In the genomic region with DNA sequence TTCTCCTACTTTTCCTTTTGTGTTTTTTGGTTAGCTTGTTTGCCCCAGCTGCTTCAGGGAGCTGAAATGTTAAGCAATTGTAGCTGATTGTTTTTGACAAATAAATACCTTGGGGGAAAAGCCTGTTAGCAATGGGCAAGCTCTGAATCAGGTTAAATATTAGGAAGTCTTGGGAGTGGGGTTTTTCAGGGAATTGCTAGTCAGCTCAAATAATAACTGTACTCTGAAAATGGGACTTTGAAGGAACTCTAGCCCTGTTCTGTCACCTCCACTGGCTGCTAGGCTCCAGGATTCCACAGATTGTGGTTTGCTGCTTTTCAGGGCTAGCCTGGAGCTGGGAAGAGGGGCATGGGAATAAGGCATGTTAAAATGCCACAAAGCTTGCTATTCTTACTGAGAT, we compare ENCODE assay signal across 9 cellular contexts. TPM values are rescaled to one million over a fixed set of nuclear protein-coding genes. Genes with fewer than 3 reads are reported as not detected.
DNase-seq lines count a peak whose midpoint lies in the region; ATAC-seq and TF ChIP-seq lines count a peak whose summit lies in the region.
"Had no signal": no experiment of that assay in that cellular context is flagged by ENCODE, and none has a peak within 500 bp of the region (broad histone marks: within the 10 kb centered on the region; RNA-seq: fewer than 3 reads in every experiment).

No MANE protein-coding gene starts in this region.

- CTCF ChIA-PET in activated naive CD4-positive, alpha-beta T cell treated with anti-CD3 and anti-CD28 coated beads for 36 hours (lab: Charles Lee): interaction anchor here (0.6 to 0.7 kb wide), 3 partner anchors 44 to 998 kb away, joined by 3 to 5 read pairs (median 3); no protein-coding TSS in a partner anchor

- H3K36me3 ChIP-seq in tibial nerve: no peaks in the 10 kb centered on the region

- H3K27me3 Mint-ChIP-seq in activated naive CD4-positive, alpha-beta T cell treated with anti-CD3 and anti-CD28 coated beads for 36 hours (ENCODE audit: low read depth): no peaks in the 10 kb centered on the region

- H3K27ac Mint-ChIP-seq in activated naive CD4-positive, alpha-beta T cell treated with anti-CD3 and anti-CD28 coated beads for 36 hours: peak overlapping the region; percentile 88

- no peaks in the 10 kb centered on the region for H3K9me3 ChIP-seq in tibial nerve

- H3K27me3 ChIP-seq in tibial nerve: no peaks in the 10 kb centered on the region

- peak overlapping the region; percentile 58 for H3K4me3 Mint-ChIP-seq in activated naive CD4-positive, alpha-beta T cell treated with anti-CD3 and anti-CD28 coated beads for 36 hours
- H3K4me3 Mint-ChIP-seq: neural crest cell had no signal

- TF ChIP-seq POLR2A in tibial nerve (IDR thresholded peaks at IDR 0.05): no peak

- peak overlapping the region; percentile 77 for H3K27ac ChIP-seq in VCaP
- H3K27ac ChIP-seq in tibial nerve: peak overlapping the region; percentile 46 to 81 (median 72)

- ATAC-seq in GM19023 (IDR thresholded peaks at IDR 0.05; ENCODE audit: unreplicated experiment): no peak

- H3K9me3 Mint-ChIP-seq in activated naive CD4-positive, alpha-beta T cell treated with anti-CD3 and anti-CD28 coated beads for 36 hours: no peaks in the 10 kb centered on the region
- H3K9me3 Mint-ChIP-seq: neural crest cell had no signal

- TF ChIP-seq EP300 in tibial nerve (IDR thresholded peaks at IDR 0.05): no peak

- intact Hi-C loops in activated naive CD4-positive, alpha-beta T cell treated with anti-CD3 and anti-CD28 coated beads for 36 hours (cut with micrococcal nuclease): loop anchor here (1.0 to 5.0 kb wide), 4 partner anchors 9 to 397 kb away; partner anchors contain the start of gene ADK

- H3K4me3 ChIP-seq in tibial nerve: peak overlapping the region in 2 of 4 donors; percentile 6 to 19

- no peak for DNase-seq in activated naive CD4-positive, alpha-beta T cell treated with anti-CD3 and anti-CD28 coated beads for 36 hours
- no peak for DNase-seq in activated naive CD4-positive, alpha-beta T cell (lab: John Stamatoyannopoulos, UW)
- DNase-seq in hepatic stellate cell (ENCODE audit: low spot score) (peak; percentile 38), tibial nerve (ENCODE audit: low spot score in 2 of 2) (no peak), dermis blood vessel endothelial cell (no peak), epidermal melanocyte (ENCODE audit: insufficient read length, low spot score) (no peak)

- peaks cover 3% of the 10 kb centered on the region for H3K36me3 Mint-ChIP-seq in activated naive CD4-positive, alpha-beta T cell treated with anti-CD3 and anti-CD28 coated beads for 36 hours (ENCODE audit: low read depth)

- TF ChIP-seq CTCF in VCaP (conservative IDR thresholded peaks at IDR 0.05): no peak
- no peak for TF ChIP-seq CTCF in tibial nerve (IDR thresholded peaks at IDR 0.05)

- peaks cover 59% of the 10 kb centered on the region for H3K4me1 Mint-ChIP-seq in activated naive CD4-positive, alpha-beta T cell treated with anti-CD3 and anti-CD28 coated beads for 36 hours (ENCODE audit: low read depth)

- H3K4me1 ChIP-seq in tibial nerve: peaks cover 0 to 64% (median 19%) of the 10 kb centered on the region in 4 donors

RNA-seq across cellular contexts. Expression of gene ADK, which starts 39.5 kb away (rescaled TPM):
- 10 to 100 TPM; 43.4 to 43.9 TPM for total RNA-seq in activated naive CD4-positive, alpha-beta T cell treated with anti-CD3 and anti-CD28 coated beads for 36 hours
- total RNA-seq in tibial nerve (10 to 100 TPM; 28.2 to 50.9 (median 34.0) TPM), dermis blood vessel endothelial cell (15.3 and 30.6 TPM in 2 replicates)

RNA-seq across cellular contexts. Expression of gene AP3M1, which starts 39.9 kb away (rescaled TPM):
- total RNA-seq in activated naive CD4-positive, alpha-beta T cell treated with anti-CD3 and anti-CD28 coated beads for 36 hours: 10 to 100 TPM; 39.1 to 42.1 TPM
- total RNA-seq in tibial nerve (10 to 100 TPM; 15.3 to 20.9 (median 16.9) TPM), dermis blood vessel endothelial cell (32.7 and 57.0 TPM in 2 replicates)
